In genomic region chr10:28530751-28531150, GRCh38 we compare ENCODE assay signal across 3 cellular contexts.
TF ChIP-seq lines count a peak whose summit lies in the region.

No MANE protein-coding gene starts in this region.

TF ChIP-seq in SK-N-SH, 30 proteins besides CTCF, POLR2A, EP300 and RAD21 (continues in another document):
- TF ChIP-seq NRF1 (IDR thresholded peaks at IDR 0.05; ENCODE audit: low read depth, low read length), result no peak
- TF ChIP-seq USF1 (IDR thresholded peaks at IDR 0.05; ENCODE audit: borderline replicate concordance, low read depth), result no peak
- TF ChIP-seq, protein P1, sequence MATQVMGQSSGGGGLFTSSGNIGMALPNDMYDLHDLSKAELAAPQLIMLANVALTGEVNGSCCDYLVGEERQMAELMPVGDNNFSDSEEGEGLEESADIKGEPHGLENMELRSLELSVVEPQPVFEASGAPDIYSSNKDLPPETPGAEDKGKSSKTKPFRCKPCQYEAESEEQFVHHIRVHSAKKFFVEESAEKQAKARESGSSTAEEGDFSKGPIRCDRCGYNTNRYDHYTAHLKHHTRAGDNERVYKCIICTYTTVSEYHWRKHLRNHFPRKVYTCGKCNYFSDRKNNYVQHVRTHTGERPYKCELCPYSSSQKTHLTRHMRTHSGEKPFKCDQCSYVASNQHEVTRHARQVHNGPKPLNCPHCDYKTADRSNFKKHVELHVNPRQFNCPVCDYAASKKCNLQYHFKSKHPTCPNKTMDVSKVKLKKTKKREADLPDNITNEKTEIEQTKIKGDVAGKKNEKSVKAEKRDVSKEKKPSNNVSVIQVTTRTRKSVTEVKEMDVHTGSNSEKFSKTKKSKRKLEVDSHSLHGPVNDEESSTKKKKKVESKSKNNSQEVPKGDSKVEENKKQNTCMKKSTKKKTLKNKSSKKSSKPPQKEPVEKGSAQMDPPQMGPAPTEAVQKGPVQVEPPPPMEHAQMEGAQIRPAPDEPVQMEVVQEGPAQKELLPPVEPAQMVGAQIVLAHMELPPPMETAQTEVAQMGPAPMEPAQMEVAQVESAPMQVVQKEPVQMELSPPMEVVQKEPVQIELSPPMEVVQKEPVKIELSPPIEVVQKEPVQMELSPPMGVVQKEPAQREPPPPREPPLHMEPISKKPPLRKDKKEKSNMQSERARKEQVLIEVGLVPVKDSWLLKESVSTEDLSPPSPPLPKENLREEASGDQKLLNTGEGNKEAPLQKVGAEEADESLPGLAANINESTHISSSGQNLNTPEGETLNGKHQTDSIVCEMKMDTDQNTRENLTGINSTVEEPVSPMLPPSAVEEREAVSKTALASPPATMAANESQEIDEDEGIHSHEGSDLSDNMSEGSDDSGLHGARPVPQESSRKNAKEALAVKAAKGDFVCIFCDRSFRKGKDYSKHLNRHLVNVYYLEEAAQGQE (IDR thresholded peaks at IDR 0.05; ENCODE audit: low read depth, low read length), result no peak
- no peak for TF ChIP-seq RFX5 (IDR thresholded peaks at IDR 0.05; ENCODE audit: low read length)
- no peak for TF ChIP-seq ELF1 (IDR thresholded peaks at IDR 0.05)
- TF ChIP-seq EZH2phosphoT487 (IDR thresholded peaks at IDR 0.05; ENCODE audit: borderline replicate concordance, low read depth), result no peak
- TF ChIP-seq MEF2A (IDR thresholded peaks at IDR 0.05; ENCODE audit: borderline replicate concordance, low read depth), result no peak
- no peak for TF ChIP-seq TAF1 (IDR thresholded peaks at IDR 0.05; ENCODE audit: borderline replicate concordance, low read depth, low read length)
- TF ChIP-seq FOXM1 (IDR thresholded peaks at IDR 0.05; ENCODE audit: low read depth), result no peak
- TF ChIP-seq CHD2 (IDR thresholded peaks at IDR 0.05; ENCODE audit: low read length, partially characterized antibody), result no peak
- no peak for TF ChIP-seq NFIC (IDR thresholded peaks at IDR 0.05; ENCODE audit: borderline replicate concordance)
- no peak for TF ChIP-seq TCF12 (IDR thresholded peaks at IDR 0.05)
- no peak for TF ChIP-seq SMC3 (IDR thresholded peaks at IDR 0.05; ENCODE audit: low read depth, low read length)
- TF ChIP-seq, protein P2, sequence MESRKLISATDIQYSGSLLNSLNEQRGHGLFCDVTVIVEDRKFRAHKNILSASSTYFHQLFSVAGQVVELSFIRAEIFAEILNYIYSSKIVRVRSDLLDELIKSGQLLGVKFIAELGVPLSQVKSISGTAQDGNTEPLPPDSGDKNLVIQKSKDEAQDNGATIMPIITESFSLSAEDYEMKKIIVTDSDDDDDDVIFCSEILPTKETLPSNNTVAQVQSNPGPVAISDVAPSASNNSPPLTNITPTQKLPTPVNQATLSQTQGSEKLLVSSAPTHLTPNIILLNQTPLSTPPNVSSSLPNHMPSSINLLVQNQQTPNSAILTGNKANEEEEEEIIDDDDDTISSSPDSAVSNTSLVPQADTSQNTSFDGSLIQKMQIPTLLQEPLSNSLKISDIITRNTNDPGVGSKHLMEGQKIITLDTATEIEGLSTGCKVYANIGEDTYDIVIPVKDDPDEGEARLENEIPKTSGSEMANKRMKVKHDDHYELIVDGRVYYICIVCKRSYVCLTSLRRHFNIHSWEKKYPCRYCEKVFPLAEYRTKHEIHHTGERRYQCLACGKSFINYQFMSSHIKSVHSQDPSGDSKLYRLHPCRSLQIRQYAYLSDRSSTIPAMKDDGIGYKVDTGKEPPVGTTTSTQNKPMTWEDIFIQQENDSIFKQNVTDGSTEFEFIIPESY (IDR thresholded peaks at IDR 0.05; ENCODE audit: borderline replicate concordance, low read depth), result no peak
- no peak for TF ChIP-seq RXRA (IDR thresholded peaks at IDR 0.05; ENCODE audit: borderline replicate concordance, low read depth)
- no peak for TF ChIP-seq GABPA (IDR thresholded peaks at IDR 0.05; ENCODE audit: low read depth)
- TF ChIP-seq TEAD4 (IDR thresholded peaks at IDR 0.05; ENCODE audit: borderline replicate concordance, insufficient read depth), result no peak

TF ChIP-seq in SK-N-SH treated with all-trans-retinoic acid at 6 μM for 48 hours, 23 proteins besides CTCF, POLR2A, EP300 and RAD21 (continues in another document):
- no peak for TF ChIP-seq RARB (CRISPR knock-in tag; IDR thresholded peaks at IDR 0.05)
- no peak for TF ChIP-seq ZNF70 (CRISPR knock-in tag; IDR thresholded peaks at IDR 0.05)
- TF ChIP-seq OSR1 (CRISPR knock-in tag; IDR thresholded peaks at IDR 0.05), result no peak
- TF ChIP-seq ARNTL (CRISPR knock-in tag; IDR thresholded peaks at IDR 0.05; ENCODE audit: borderline replicate concordance, low read depth), result no peak
- no peak for TF ChIP-seq PPARA (CRISPR knock-in tag; IDR thresholded peaks at IDR 0.05; ENCODE audit: borderline replicate concordance)
- TF ChIP-seq TCF4 (CRISPR knock-in tag; IDR thresholded peaks at IDR 0.05; ENCODE audit: borderline replicate concordance), result no peak
- TF ChIP-seq CSRNP3 (CRISPR knock-in tag; IDR thresholded peaks at IDR 0.05), result no peak
- TF ChIP-seq ZNF8 (CRISPR knock-in tag; IDR thresholded peaks at IDR 0.05), result no peak
- TF ChIP-seq CREB5 (CRISPR knock-in tag; IDR thresholded peaks at IDR 0.05; ENCODE audit: low read depth), result no peak
- TF ChIP-seq CSDC2 (CRISPR knock-in tag; IDR thresholded peaks at IDR 0.05), result no peak
- TF ChIP-seq TSHZ2 (CRISPR knock-in tag; IDR thresholded peaks at IDR 0.05), result no peak
- no peak for TF ChIP-seq GLIS3 (CRISPR knock-in tag; IDR thresholded peaks at IDR 0.05)
- TF ChIP-seq ZFP30 (CRISPR knock-in tag; IDR thresholded peaks at IDR 0.05), result no peak

TF ChIP-seq in IMR-90, 13 proteins besides CTCF, POLR2A, EP300 and RAD21:
- TF ChIP-seq RCOR1 (IDR thresholded peaks at IDR 0.05; ENCODE audit: insufficient replicate concordance, low read length) (no peak), MAFK (IDR thresholded peaks at IDR 0.05; ENCODE audit: low read depth, low read length) (no peak), CEBPB (IDR thresholded peaks at IDR 0.05; ENCODE audit: low read depth, low read length) (no peak), MXI1 (IDR thresholded peaks at IDR 0.05; ENCODE audit: borderline replicate concordance, low read depth, low read length) (no peak), MAZ (IDR thresholded peaks at IDR 0.05; ENCODE audit: borderline replicate concordance, low read depth, low read length) (no peak), FOS (IDR thresholded peaks at IDR 0.05; ENCODE audit: low read depth, low read length) (no peak), ELK1 (IDR thresholded peaks at IDR 0.05; ENCODE audit: borderline replicate concordance, low read depth, low read length) (no peak), BHLHE40 (IDR thresholded peaks at IDR 0.05; ENCODE audit: low read depth, low read length) (no peak), NFE2L2 (IDR thresholded peaks at IDR 0.05; ENCODE audit: low read depth, low read length) (no peak), RFX5 (IDR thresholded peaks at IDR 0.05; ENCODE audit: low read depth, low read length) (no peak), SMC3 (IDR thresholded peaks at IDR 0.05; ENCODE audit: low read depth, low read length) (no peak)
